ENCODE assay signal across 8 cellular contexts in genomic region chr11:1863352-1864215, GRCh38. TPM values are rescaled to one million over a fixed set of nuclear protein-coding genes. Genes with fewer than 3 reads are reported as not detected.
DNase-seq lines count a peak whose midpoint lies in the region; ATAC-seq and TF ChIP-seq lines count a peak whose summit lies in the region.

No MANE protein-coding gene starts in this region.

- intact Hi-C loops in heart right ventricle (cut with DNase I): loop anchor here in 1 of 10 donors (2.0 kb wide), 1 partner anchor 21 kb away; no protein-coding TSS in a partner anchor

- peak; percentile 86 to 94 (median 92) for ATAC-seq in heart right ventricle
- no peak for ATAC-seq in GM21717 (IDR thresholded peaks at IDR 0.05; ENCODE audit: unreplicated experiment)

- H3K4me3 ChIP-seq in adipocyte (ENCODE audit: low read length): no peak overlapping the region
- peak overlapping the region in 9 of 10 donors; percentile 17 to 56 (median 48) for H3K4me3 ChIP-seq in heart right ventricle

- TF ChIP-seq CTCF in heart right ventricle (IDR thresholded peaks at IDR 0.05): no peak

- peaks cover 31% of the 10 kb centered on the region for H3K4me1 ChIP-seq in adipocyte (ENCODE audit: control insufficient read depth, insufficient read depth, low read length)
- peaks cover 15 to 57% (median 27%) of the 10 kb centered on the region in 9 donors for H3K4me1 ChIP-seq in heart right ventricle

- H3K36me3 ChIP-seq in adipocyte (ENCODE audit: control insufficient read depth, insufficient read depth, low read length, severe bottlenecking): no peaks in the 10 kb centered on the region
- peaks cover 0 to 4% (median 0%) of the 10 kb centered on the region in 9 donors for H3K36me3 ChIP-seq in heart right ventricle

- peaks cover 3% of the 10 kb centered on the region for H3K27me3 ChIP-seq in adipocyte (replicated peaks; ENCODE audit: control insufficient read depth, insufficient read depth, low read length)
- peaks cover 0 to 3% (median 0%) of the 10 kb centered on the region in 7 donors for H3K27me3 ChIP-seq in heart right ventricle

- 13 to 24% methylated on average over 27 of the region's 27 CpGs for WGBS in heart right ventricle, 2 donors

- H3K27ac ChIP-seq in heart right ventricle: peak overlapping the region; percentile 55 to 90 (median 84)

- H3K9me3 ChIP-seq in adipocyte (ENCODE audit: control insufficient read depth, low read length): no peaks in the 10 kb centered on the region
- H3K9me3 ChIP-seq in heart right ventricle: no peaks in the 10 kb centered on the region

- DNase-seq in NCI-H2227 (lab: John Stamatoyannopoulos, UW; ENCODE audit: unreplicated experiment) (peak; percentile 77), NCI-H2227 treated with DMSO at 0.1 percent for 48 hours (lab: John Stamatoyannopoulos, UW) (no peak), adipocyte (ENCODE audit: low read depth) (peak; percentile 88), heart right ventricle (peak; percentile 88 to 89), pons (ENCODE audit: low spot score) (peak; percentile 69), NCI-H187 (lab: John Stamatoyannopoulos, UW) (no peak)
- no peak for DNase-seq in activated CD4-positive, CD25-positive, alpha-beta regulatory T cell treated with anti-CD3 and anti-CD28 coated beads, Interleukin-2, amount 50 U/mL, for 72 hours

- peak overlapping the region; percentile 70 for H3K9ac ChIP-seq in adipocyte (ENCODE audit: low read length)

RNA-seq across cellular contexts. Expression of gene LSP1, which starts 10.7 kb away (rescaled TPM):
- 10 to 100 TPM; 16.0 to 57.2 (median 20.8) TPM for total RNA-seq in heart right ventricle
- polyA plus RNA-seq in heart right ventricle: 10 to 100 TPM; 21.3 to 21.5 TPM

RNA-seq across cellular contexts. Expression of gene TNNI2, which starts 24.8 kb away (rescaled TPM):
- total RNA-seq in heart right ventricle: under 1 TPM in 3 of 10 donors, not detected in 7; 0.36 to 0.55 (median 0.46) TPM
- 1 to 10 TPM in 1 of 2 donors, under 1 TPM in 1; 0.71 to 1.2 TPM for polyA plus RNA-seq in heart right ventricle

RNA-seq across cellular contexts. Expression of gene PRR33, which starts 28.1 kb away (rescaled TPM):
- 1 to 10 TPM; 2.3 to 4.9 (median 3.5) TPM for total RNA-seq in heart right ventricle
- 1 to 10 TPM in 1 of 2 donors, under 1 TPM in 1; 0.09 to 6.5 TPM for polyA plus RNA-seq in heart right ventricle

RNA-seq across cellular contexts. Expression of gene SYT8, which starts 28.8 kb away (rescaled TPM):
- not detected for total RNA-seq in heart right ventricle
- polyA plus RNA-seq in heart right ventricle: not detected

RNA-seq across cellular contexts. Expression of gene TNNT3, which starts 55.9 kb away (rescaled TPM):
- 10 to 100 TPM; 12.5 to 49.9 (median 39.9) TPM for total RNA-seq in heart right ventricle
- 10 to 100 TPM; 45.7 to 48.5 TPM for polyA plus RNA-seq in heart right ventricle

Comparison
In these comparisons a context has a peak if more than half of its experiments do, and no peak if none do; other contexts are left out.
1. DNase-seq: peak in NCI-H2227 (single experiment), adipocyte (single experiment), heart right ventricle (2 of 2) and pons (single experiment); none in NCI-H2227 treated with DMSO at 0.1 percent for 48 hours (single experiment), NCI-H187 (0 of 2) and activated CD4-positive, CD25-positive, alpha-beta regulatory T cell treated with anti-CD3 and anti-CD28 coated beads, Interleukin-2, amount 50 U/mL, for 72 hours (single experiment).